ENCODE assay signal across 17 cellular contexts in genomic region chr7:14073988-14074387, GRCh38.
"Had no signal": no experiment of that assay in that cellular context is flagged by ENCODE, and none has a peak within 500 bp of the region (broad histone marks: within the 10 kb centered on the region; RNA-seq: fewer than 3 reads in every experiment).

No MANE protein-coding gene starts in this region.

- H3K4me3 ChIP-seq: esophagus squamous epithelium, heart left ventricle, mucosa of descending colon, ovary, right atrium auricular region, sigmoid colon, skin epidermis, stomach, thyroid gland had no signal

- H3K36me3 ChIP-seq: esophagus squamous epithelium, heart left ventricle, ovary, right atrium auricular region, sigmoid colon, stomach, thyroid gland had no signal

- DNase-seq: effector memory CD4-positive, alpha-beta T cell; esophagus squamous epithelium; foreskin keratinocyte; hippocampal formation; kidney glomerular epithelial cell; mammary epithelial cell; mucosa of descending colon; naive thymus-derived CD8-positive, alpha-beta T cell; ovary; sigmoid colon; stimulated activated naive CD4-positive, alpha-beta T cell; stomach; thyroid gland had no signal

- H3K27me3 ChIP-seq: esophagus squamous epithelium, foreskin keratinocyte, heart left ventricle, ovary, right atrium auricular region, sigmoid colon, stomach, thyroid gland had no signal

- H3K27ac ChIP-seq: epithelial cell of prostate, esophagus squamous epithelium, foreskin keratinocyte, ovary, sigmoid colon, skin epidermis, stomach, thyroid gland had no signal

- H3K9me3 ChIP-seq: esophagus squamous epithelium, heart left ventricle, mucosa of descending colon, ovary, right atrium auricular region, sigmoid colon, stomach, thyroid gland had no signal

- H3K4me1 ChIP-seq: esophagus squamous epithelium, foreskin keratinocyte, right atrium auricular region, sigmoid colon, stomach, thyroid gland had no signal

- ATAC-seq: foreskin keratinocyte; mucosa of descending colon; naive thymus-derived CD8-positive, alpha-beta T cell had no signal
